14 cellular contexts compared by ENCODE assay signal in genomic region chr1:19790061-19790975, GRCh38. TPM values are rescaled to one million over a fixed set of nuclear protein-coding genes. Genes with fewer than 3 reads are reported as not detected.
"Had no signal": no experiment of that assay in that cellular context is flagged by ENCODE, and none has a peak within 500 bp of the region (broad histone marks: within the 10 kb centered on the region; RNA-seq: fewer than 3 reads in every experiment).

No MANE protein-coding gene starts in this region.

RNA-seq across cellular contexts. Expression of gene RNF186, which starts 24.8 kb away (rescaled TPM):
- total RNA-seq: activated B cell treated with CpG ODN at 0.5 μM for 24 hours; activated CD4-positive, alpha-beta T cell treated with anti-CD3 and anti-CD28 coated beads for 36 hours; activated T-helper 2 cell treated with anti-CD3 and anti-CD28 coated beads, Interferon-gamma antibody, Interleukin-2, Interleukin-4, amounts not matched to agents 10 μg/mL and 5 μg/mL and 100 μg/mL, durations not matched to agents 14 hours and 24 hours and 36 hours; esophagus squamous epithelium; gastroesophageal sphincter; left ventricle myocardium inferior; lung microvascular endothelial cell; mesothelial cell of epicardium; natural killer cell; osteoblast; posterior vena cava; sciatic nerve; smooth muscle cell; tibial nerve had no signal
- polyA plus RNA-seq: smooth muscle cell had no signal
